ENCODE assay signal across 7 cellular contexts in the genomic region with DNA sequence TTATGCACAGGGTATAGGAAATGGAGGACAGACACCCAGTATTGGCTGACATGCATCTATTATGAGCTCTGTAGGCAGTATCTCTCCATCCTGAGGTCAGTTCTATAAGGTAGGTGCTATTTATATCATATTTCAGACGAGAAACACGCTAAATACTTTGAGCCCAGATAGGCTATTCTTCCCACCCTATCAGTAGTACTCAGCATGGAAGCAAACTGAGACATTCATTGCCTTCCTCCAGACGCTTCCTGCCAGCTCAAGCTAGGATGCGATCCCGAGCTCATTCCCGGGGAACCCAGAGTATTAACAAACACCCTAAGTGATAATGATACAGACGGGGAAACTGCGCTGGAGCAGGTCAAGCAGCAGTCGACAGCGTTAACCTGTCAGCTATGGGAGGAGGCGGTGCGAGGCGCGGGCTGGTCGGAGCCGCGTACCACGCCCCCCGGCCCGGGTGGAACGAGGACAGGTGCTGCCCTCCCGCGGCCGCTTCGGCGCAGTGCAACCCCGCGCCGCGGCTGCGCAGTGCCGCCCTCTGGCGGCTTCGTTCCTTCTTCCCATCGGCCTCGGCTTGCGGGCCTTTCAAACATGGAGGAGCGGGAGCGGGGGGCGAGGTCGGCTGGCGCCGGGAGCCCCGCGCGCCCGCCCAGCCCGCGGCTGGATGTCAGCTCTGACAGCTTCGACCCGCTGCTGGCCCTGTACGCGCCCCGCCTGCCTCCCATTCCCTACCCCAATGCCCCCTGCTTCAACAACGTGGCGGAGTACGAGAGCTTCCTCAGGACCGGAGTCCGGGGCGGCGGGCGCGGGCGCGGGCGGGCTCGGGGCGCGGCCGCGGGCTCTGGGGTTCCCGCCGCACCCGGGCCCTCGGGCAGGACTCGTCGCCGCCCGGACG. TPM values are rescaled to one million over a fixed set of nuclear protein-coding genes. Genes with fewer than 3 reads are reported as not detected.
A peak's percentile ranks its signal among the peaks of the same experiment; 100 is the strongest.
DNase-seq lines count a peak whose midpoint lies in the region; ATAC-seq and TF ChIP-seq lines count a peak whose summit lies in the region.

Gene LSM11, plus strand, starts transcription at position 550 of the 892 bp plus-strand sequence. Its CDS starts 39 bp downstream, at position 589.

- peaks cover 2 to 5% of the 10 kb centered on the region in 2 donors for H3K4me1 ChIP-seq in ascending aorta
- no peaks in the 10 kb centered on the region for H3K4me1 ChIP-seq in hepatocyte (ENCODE audit: insufficient read depth)

- WGBS in hepatocyte (ENCODE audit: low lambda C conversion rate, missing lambda C conversion rate): 5% methylated on average over 32 of the region's 80 CpGs

- ATAC-seq in GM18502 (IDR thresholded peaks at IDR 0.05; ENCODE audit: poor library complexity, unreplicated experiment) (peak; percentile 90), HG02884 (IDR thresholded peaks at IDR 0.05; ENCODE audit: unreplicated experiment) (peak; percentile 83)

- peaks cover 6% of the 10 kb centered on the region for H3K79me2 ChIP-seq in hepatocyte

- peak within 1 kb of the TSS; percentile 97 to 98 for H3K4me3 ChIP-seq in ascending aorta
- peak within 1 kb of the TSS; percentile 54 for H3K4me3 ChIP-seq in hepatocyte
- H3K4me3 ChIP-seq in retinal pigment epithelial cell (ENCODE audit: low read length): peak within 1 kb of the TSS; percentile 82

- H3K36me3 ChIP-seq in ascending aorta: no peaks in the 10 kb centered on the region
- no peaks in the 10 kb centered on the region for H3K36me3 ChIP-seq in hepatocyte (replicated peaks; ENCODE audit: insufficient read depth, low read depth)

- peaks cover 3% of the 10 kb centered on the region for H4K20me1 ChIP-seq in hepatocyte (ENCODE audit: insufficient read depth, poor library complexity, severe bottlenecking)

- peak within 1 kb of the TSS; percentile 62 for H2AFZ ChIP-seq in hepatocyte

- H3K9me3 ChIP-seq in ascending aorta (no peaks in the 10 kb centered on the region), hepatocyte (ENCODE audit: low read depth) (no peaks in the 10 kb centered on the region)

- intact Hi-C loops in ascending aorta (cut with DNase I): loop anchor here (1.0 to 5.0 kb wide), 4 partner anchors 12 to 601 kb away; partner anchors contain the start of genes MED7 and THG1L

- peak within 1 kb of the TSS; percentile 94 for H3K4me2 ChIP-seq in hepatocyte

- TF ChIP-seq CTCF in ascending aorta (IDR thresholded peaks at IDR 0.05) (peak; percentile 97 to 100 (median 99)), hepatocyte (IDR thresholded peaks at IDR 0.05; ENCODE audit: poor library complexity) (peak; percentile 99), retinal pigment epithelial cell (conservative IDR thresholded peaks at IDR 0.05; ENCODE audit: low read depth, low read length) (peak; percentile 93)

- H3K9me2 ChIP-seq in hepatocyte (replicated peaks; ENCODE audit: insufficient read depth): no peaks in the 10 kb centered on the region

- peak; percentile 41 for DNase-seq in NCI-H146 treated with DMSO at 0.1 percent for 48 hours (lab: John Stamatoyannopoulos, UW; ENCODE audit: unreplicated experiment)
- DNase-seq in T-helper 2 cell: peak; percentile 82 to 88 (median 85)
- peak; percentile 51 to 94 for DNase-seq in ascending aorta (ENCODE audit: low spot score in 2 of 2)
- peak; percentile 94 for DNase-seq in hepatocyte (ENCODE audit: low spot score)
- no peak for DNase-seq in retinal pigment epithelial cell (ENCODE audit: low read depth)

- H3K27ac ChIP-seq in ascending aorta: peak within 1 kb of the TSS in 1 of 2 donors; percentile 14
- no peak within 1 kb of the TSS for H3K27ac ChIP-seq in hepatocyte

- H3K27me3 ChIP-seq in ascending aorta (no peaks in the 10 kb centered on the region), hepatocyte (no peaks in the 10 kb centered on the region)

RNA-seq across cellular contexts. Expression of gene LSM11, which starts in this region (rescaled TPM):
- total RNA-seq in ascending aorta (1.3 TPM), hepatocyte (4.7 and 6.4 TPM in 2 replicates)
- polyA plus RNA-seq in hepatocyte: 1.3 and 2.1 TPM in 2 replicates
